18 cellular contexts compared by ENCODE assay signal in the genomic region with DNA sequence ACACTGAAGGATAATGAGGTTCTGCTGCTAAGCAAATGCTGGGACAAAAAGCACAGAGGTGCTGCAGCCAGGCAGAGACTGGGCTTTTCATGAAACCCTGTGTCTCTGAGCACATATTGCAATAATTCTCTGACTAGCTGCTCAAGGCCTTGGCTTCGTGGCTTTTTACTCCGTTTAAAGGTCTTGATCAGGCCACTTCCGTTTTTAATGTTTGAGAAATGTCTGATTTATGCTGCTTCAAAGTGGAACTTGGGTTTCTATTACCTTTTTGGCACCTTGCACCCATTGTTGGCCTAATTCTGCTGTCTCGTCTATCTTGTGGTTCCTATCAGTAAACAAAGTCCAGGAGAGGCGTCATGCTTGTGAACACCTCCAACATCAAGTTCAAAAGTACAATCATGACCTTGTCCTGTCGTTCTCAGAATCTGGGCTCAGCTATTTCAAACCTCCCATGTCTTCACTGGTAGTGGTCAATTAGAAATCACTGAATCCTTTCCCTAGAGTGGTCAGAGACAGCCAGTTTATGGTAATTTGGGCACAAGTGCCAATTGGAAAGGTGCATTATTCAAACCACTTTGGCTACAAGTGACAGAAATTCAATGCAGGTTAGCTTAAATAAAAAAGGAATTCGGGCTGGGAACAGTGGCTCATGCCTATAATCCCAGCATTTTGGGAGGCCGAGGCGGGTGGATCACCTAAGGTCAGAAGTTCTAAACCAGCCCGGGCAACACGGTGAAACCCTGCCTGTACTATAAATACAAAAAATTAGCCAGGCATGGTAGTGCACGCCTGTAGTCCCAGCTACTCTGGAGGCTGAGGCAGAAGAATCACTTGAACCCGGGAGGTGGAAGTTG. TPM values are rescaled to one million over a fixed set of nuclear protein-coding genes. Genes with fewer than 3 reads are reported as not detected.
DNase-seq lines count a peak whose midpoint lies in the region; ATAC-seq, FAIRE-seq and TF ChIP-seq lines count a peak whose summit lies in the region.
"Had no signal": no experiment of that assay in that cellular context is flagged by ENCODE, and none has a peak within 500 bp of the region (broad histone marks: within the 10 kb centered on the region; RNA-seq: fewer than 3 reads in every experiment).

No MANE protein-coding gene starts in this region.

- no peak for FAIRE-seq in D721Med (lab: Jason Lieb, UNC)
- FAIRE-seq in RCC 7860 (lab: Jason Lieb, UNC) = no peak
- FAIRE-seq: keratinocyte had no signal

- no peak overlapping the region for H2AFZ ChIP-seq in MM.1S (ENCODE audit: low read length)

- H3K4me2 ChIP-seq in MM.1S (ENCODE audit: low read depth, low read length) = no peak overlapping the region

- H3K9me3 Mint-ChIP-seq in CD8-positive, alpha-beta T cell = no peaks in the 10 kb centered on the region
- no peaks in the 10 kb centered on the region for H3K9me3 Mint-ChIP-seq in activated CD8-positive, alpha-beta memory T cell treated with anti-CD3 and anti-CD28 coated beads, Interleukin-2, amount 10 ng/mL, durations not matched to agents 7 days and 5 days (ENCODE audit: low read depth)
- H3K9me3 Mint-ChIP-seq in naive thymus-derived CD4-positive, alpha-beta T cell = no peaks in the 10 kb centered on the region
- H3K9me3 Mint-ChIP-seq: HFFc6 had no signal

- H3K4me1 Mint-ChIP-seq in CD8-positive, alpha-beta T cell (ENCODE audit: low read depth) = peaks cover 5% of the 10 kb centered on the region
- peaks cover 12% of the 10 kb centered on the region for H3K4me1 Mint-ChIP-seq in activated CD8-positive, alpha-beta memory T cell treated with anti-CD3 and anti-CD28 coated beads, Interleukin-2, amount 10 ng/mL, durations not matched to agents 7 days and 5 days
- peaks cover 0 to 2% (median 0%) of the 10 kb centered on the region in 7 donors for H3K4me1 Mint-ChIP-seq in naive thymus-derived CD4-positive, alpha-beta T cell

- H3K4me3 Mint-ChIP-seq in CD8-positive, alpha-beta T cell = no peak overlapping the region
- no peak overlapping the region for H3K4me3 Mint-ChIP-seq in activated CD8-positive, alpha-beta memory T cell treated with anti-CD3 and anti-CD28 coated beads, Interleukin-2, amount 10 ng/mL, durations not matched to agents 7 days and 5 days
- no peak overlapping the region for H3K4me3 Mint-ChIP-seq in naive thymus-derived CD4-positive, alpha-beta T cell
- H3K4me3 Mint-ChIP-seq: HFFc6 had no signal

- DNase-seq in CD8-positive, alpha-beta T cell = peak in 1 of 7 experiments; percentile 47
- DNase-seq in MM.1S = peak; percentile 42
- DNase-seq in activated CD8-positive, alpha-beta memory T cell treated with anti-CD3 and anti-CD28 coated beads, Interleukin-2, amount 10 ng/mL, durations not matched to agents 7 days and 5 days = no peak
- DNase-seq in naive thymus-derived CD4-positive, alpha-beta T cell = no peak
- no peak for DNase-seq in D721Med (ENCODE audit: insufficient read length, low spot score)
- no peak for DNase-seq in RCC 7860 (ENCODE audit: low spot score)
- DNase-seq: activated CD4-positive, alpha-beta T cell treated with anti-CD3 and anti-CD28 coated beads for 1 hour; activated T-cell treated with anti-CD3 and anti-CD28 coated beads for 4 hours; amygdala; BE2C; DMS79 treated with DMSO at 0.1 percent for 48 hours; HFFc6; ovary; stimulated activated CD4-positive, alpha-beta T cell treated with anti-CD3 and anti-CD28 coated beads, Interleukin-15, amount 100 ng/mL, for 24 hours had no signal

- H3K27me3 Mint-ChIP-seq in CD8-positive, alpha-beta T cell (ENCODE audit: low read depth) = peaks cover 5% of the 10 kb centered on the region
- H3K27me3 Mint-ChIP-seq in activated CD8-positive, alpha-beta memory T cell treated with anti-CD3 and anti-CD28 coated beads, Interleukin-2, amount 10 ng/mL, durations not matched to agents 7 days and 5 days = peaks cover 7% of the 10 kb centered on the region
- H3K27me3 Mint-ChIP-seq in naive thymus-derived CD4-positive, alpha-beta T cell = peaks cover 0 to 15% (median 6%) of the 10 kb centered on the region in 5 donors

- H3K9me2 ChIP-seq in MM.1S (replicated peaks; ENCODE audit: insufficient read depth, low read length) = no peaks in the 10 kb centered on the region

- no peaks in the 10 kb centered on the region for H3K79me2 ChIP-seq in MM.1S (ENCODE audit: low read length)

- H3K9me3 ChIP-seq in CD8-positive, alpha-beta T cell (ENCODE audit: low read length) = no peaks in the 10 kb centered on the region
- no peaks in the 10 kb centered on the region for H3K9me3 ChIP-seq in MM.1S (replicated peaks; ENCODE audit: insufficient read depth, low read length)
- no peaks in the 10 kb centered on the region for H3K9me3 ChIP-seq in naive thymus-derived CD4-positive, alpha-beta T cell (ENCODE audit: control insufficient read depth in 2 of 3, low read length in 3 of 3)
- H3K9me3 ChIP-seq: BE2C, ovary had no signal

- H3K9ac ChIP-seq in MM.1S (ENCODE audit: low read length) = no peak overlapping the region

- H3K4me1 ChIP-seq in CD8-positive, alpha-beta T cell (ENCODE audit: insufficient read depth, low read length) = no peaks in the 10 kb centered on the region
- H3K4me1 ChIP-seq in MM.1S (ENCODE audit: low read length) = no peaks in the 10 kb centered on the region
- no peaks in the 10 kb centered on the region for H3K4me1 ChIP-seq in naive thymus-derived CD4-positive, alpha-beta T cell (ENCODE audit: control insufficient read depth in 2 of 2, insufficient read depth in 2 of 2, low read length in 2 of 2)

- ATAC-seq in CD8-positive, alpha-beta T cell = peak; percentile 64
- peak; percentile 53 for ATAC-seq in activated CD8-positive, alpha-beta memory T cell treated with anti-CD3 and anti-CD28 coated beads, Interleukin-2, amount 10 ng/mL, durations not matched to agents 7 days and 5 days
- peak; percentile 40 for ATAC-seq in naive thymus-derived CD4-positive, alpha-beta T cell
- ATAC-seq in GM19452 (IDR thresholded peaks at IDR 0.05; ENCODE audit: unreplicated experiment) (no peak), HG02642 (IDR thresholded peaks at IDR 0.05; ENCODE audit: poor library complexity, unreplicated experiment) (no peak)

- H3K27ac Mint-ChIP-seq in CD8-positive, alpha-beta T cell = no peak overlapping the region
- H3K27ac Mint-ChIP-seq in activated CD8-positive, alpha-beta memory T cell treated with anti-CD3 and anti-CD28 coated beads, Interleukin-2, amount 10 ng/mL, durations not matched to agents 7 days and 5 days = no peak overlapping the region
- H3K27ac Mint-ChIP-seq in naive thymus-derived CD4-positive, alpha-beta T cell = no peak overlapping the region
- H3K27ac Mint-ChIP-seq: HFFc6 had no signal

- POLR2A ChIA-PET in CD8-positive, alpha-beta T cell (lab: Charles Lee) = interaction anchor here (0.6 kb wide), 1 partner anchor 379 kb away, joined by 4 read pairs; no protein-coding TSS in a partner anchor
- POLR2A ChIA-PET in naive thymus-derived CD4-positive, alpha-beta T cell (lab: Charles Lee) = no interaction called here

- CTCF ChIA-PET in CD8-positive, alpha-beta T cell (lab: Charles Lee) = interaction anchor here (1.0 to 2.3 kb wide), 2 partner anchors 10 to 95 kb away, joined by 3 to 7 read pairs; no protein-coding TSS in a partner anchor
- CTCF ChIA-PET in activated CD8-positive, alpha-beta memory T cell treated with anti-CD3 and anti-CD28 coated beads, Interleukin-2, amount 10 ng/mL, durations not matched to agents 7 days and 5 days (lab: Charles Lee) = interaction anchor here (0.6 to 1.5 kb wide), 5 partner anchors 8 to 752 kb away, joined by 3 to 4 read pairs (median 3); no protein-coding TSS in a partner anchor
- CTCF ChIA-PET in naive thymus-derived CD4-positive, alpha-beta T cell (lab: Charles Lee) = interaction anchor here (0.6 kb wide), 1 partner anchor 18 kb away, joined by 4 read pairs; no protein-coding TSS in a partner anchor

- no peak overlapping the region for H3K27ac ChIP-seq in CD8-positive, alpha-beta T cell (ENCODE audit: low read depth, low read length)
- no peak overlapping the region for H3K27ac ChIP-seq in MM.1S (ENCODE audit: low read length)
- no peak overlapping the region for H3K27ac ChIP-seq in naive thymus-derived CD4-positive, alpha-beta T cell (ENCODE audit: low read depth, low read length)
- H3K27ac ChIP-seq: epithelial cell of prostate, ovary had no signal

- no peaks in the 10 kb centered on the region for H3K27me3 ChIP-seq in CD8-positive, alpha-beta T cell (ENCODE audit: insufficient read depth, low read length)
- H3K27me3 ChIP-seq in MM.1S (replicated peaks; ENCODE audit: insufficient read depth, low read length) = no peaks in the 10 kb centered on the region
- no peaks in the 10 kb centered on the region for H3K27me3 ChIP-seq in naive thymus-derived CD4-positive, alpha-beta T cell (ENCODE audit: control insufficient read depth in 2 of 2, insufficient read depth in 2 of 2, low read length in 2 of 2)
- H3K27me3 ChIP-seq: BE2C, ovary had no signal

- no peak overlapping the region for H3K4me3 ChIP-seq in CD8-positive, alpha-beta T cell (ENCODE audit: low read depth, low read length)
- no peak overlapping the region for H3K4me3 ChIP-seq in MM.1S (ENCODE audit: low read length)
- H3K4me3 ChIP-seq in naive thymus-derived CD4-positive, alpha-beta T cell (ENCODE audit: low read length) = no peak overlapping the region
- H3K4me3 ChIP-seq: ovary had no signal

- no peak for TF ChIP-seq CTCF in CD8-positive, alpha-beta T cell (IDR thresholded peaks at IDR 0.05)
- no peak for TF ChIP-seq CTCF in MM.1S (IDR thresholded peaks at IDR 0.05; ENCODE audit: low read length)
- no peak for TF ChIP-seq CTCF in D721Med (IDR thresholded peaks at IDR 0.05; ENCODE audit: insufficient read depth, missing control alignments)

- H4K20me1 ChIP-seq in MM.1S (ENCODE audit: insufficient read depth, low read length) = no peaks in the 10 kb centered on the region

- intact Hi-C loops in CD8-positive, alpha-beta T cell (cut with DNase I, micrococcal nuclease) = loop anchor here in 1 of 2 experiments (10.0 kb wide), 1 partner anchor 829 kb away; no protein-coding TSS in a partner anchor
- intact Hi-C loops in naive thymus-derived CD4-positive, alpha-beta T cell (cut with micrococcal nuclease) = no loop called here

- no peaks in the 10 kb centered on the region for H3K36me3 Mint-ChIP-seq in CD8-positive, alpha-beta T cell
- no peaks in the 10 kb centered on the region for H3K36me3 Mint-ChIP-seq in activated CD8-positive, alpha-beta memory T cell treated with anti-CD3 and anti-CD28 coated beads, Interleukin-2, amount 10 ng/mL, durations not matched to agents 7 days and 5 days
- no peaks in the 10 kb centered on the region for H3K36me3 Mint-ChIP-seq in naive thymus-derived CD4-positive, alpha-beta T cell

- H3K36me3 ChIP-seq in CD8-positive, alpha-beta T cell (ENCODE audit: insufficient read depth, low read length) = no peaks in the 10 kb centered on the region
- no peaks in the 10 kb centered on the region for H3K36me3 ChIP-seq in MM.1S (replicated peaks; ENCODE audit: insufficient read depth, low read length)
- H3K36me3 ChIP-seq in naive thymus-derived CD4-positive, alpha-beta T cell (ENCODE audit: control insufficient read depth in 2 of 3, insufficient read depth in 3 of 3, low read length in 3 of 3) = no peaks in the 10 kb centered on the region
- H3K36me3 ChIP-seq: BE2C, ovary had no signal

- H3F3A ChIP-seq in MM.1S (ENCODE audit: insufficient read depth, low read length) = no peaks in the 10 kb centered on the region

RNA-seq across cellular contexts. Expression of a gene that starts 33.3 kb away (rescaled TPM):
- total RNA-seq in CD8-positive, alpha-beta T cell = 10 to 100 TPM; 93.8 to 99.0 TPM
- 10 to 100 TPM; 86.6 to 93.4 TPM for total RNA-seq in activated CD8-positive, alpha-beta memory T cell treated with anti-CD3 and anti-CD28 coated beads, Interleukin-2, amount 10 ng/mL, durations not matched to agents 7 days and 5 days
- total RNA-seq in naive thymus-derived CD4-positive, alpha-beta T cell = 100 to 1,000 TPM in 1 of 5 experiments, 10 to 100 TPM in 4; 68.4 to 128 (median 80.1) TPM
- polyA plus RNA-seq in naive thymus-derived CD4-positive, alpha-beta T cell = 100 to 1,000 TPM; 116 to 118 TPM

Comparison
In these comparisons a context has a peak if more than half of its experiments do, and no peak if none do; other contexts are left out.
1. ATAC-seq: peak in CD8-positive, alpha-beta T cell (single experiment), activated CD8-positive, alpha-beta memory T cell treated with anti-CD3 and anti-CD28 coated beads, Interleukin-2, amount 10 ng/mL, durations not matched to agents 7 days and 5 days (single experiment) and naive thymus-derived CD4-positive, alpha-beta T cell (single experiment); none in GM19452 (single experiment) and HG02642 (single experiment).